ENCODE assay signal across 23 cellular contexts in the genomic region with DNA sequence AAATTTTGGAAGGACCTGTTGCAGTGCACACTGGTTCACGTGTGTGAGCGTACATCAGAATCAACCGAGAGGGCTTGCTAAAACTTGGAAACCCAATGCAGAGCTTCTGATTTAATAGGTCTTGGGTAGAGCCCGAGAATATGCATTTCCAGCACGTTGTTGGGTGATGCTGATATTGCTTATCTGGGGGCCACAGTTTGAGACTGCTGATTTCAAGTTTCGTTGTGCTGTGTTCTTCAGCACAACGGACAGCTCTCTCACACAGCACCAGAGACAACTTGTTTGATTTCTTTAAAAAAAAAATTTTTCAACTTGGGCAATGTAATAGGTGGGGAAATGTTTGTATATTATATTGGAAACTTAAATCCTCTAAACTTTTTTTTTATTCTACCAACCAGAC. TPM values are rescaled to one million over a fixed set of nuclear protein-coding genes. Genes with fewer than 3 reads are reported as not detected.
DNase-seq lines count a peak whose midpoint lies in the region; ATAC-seq, FAIRE-seq and TF ChIP-seq lines count a peak whose summit lies in the region.
"Had no signal": no experiment of that assay in that cellular context is flagged by ENCODE, and none has a peak within 500 bp of the region (broad histone marks: within the 10 kb centered on the region; RNA-seq: fewer than 3 reads in every experiment).

No MANE protein-coding gene starts in this region.

- H3K27ac ChIP-seq in DND-41 (ENCODE audit: low read length) = no peak overlapping the region
- no peak overlapping the region for H3K27ac ChIP-seq in Karpas-422 (ENCODE audit: low read length)
- H3K27ac ChIP-seq in GM12878 (ENCODE audit: control insufficient read depth, insufficient read depth) = no peak overlapping the region
- no peak overlapping the region for H3K27ac ChIP-seq in A673 (ENCODE audit: low read depth, low read length, poor library complexity, severe bottlenecking)
- H3K27ac ChIP-seq in ascending aorta = no peak overlapping the region
- H3K27ac ChIP-seq: left ventricle myocardium inferior, pancreas, vagina, VCaP had no signal

- H3K4me1 ChIP-seq in DND-41 (ENCODE audit: insufficient read depth, low read length) (no peaks in the 10 kb centered on the region), Karpas-422 (ENCODE audit: low read length) (peaks cover 4% of the 10 kb centered on the region), GM12878 (ENCODE audit: control insufficient read depth, insufficient read depth, low read length) (no peaks in the 10 kb centered on the region), A673 (ENCODE audit: insufficient read depth, low read length, poor library complexity, severe bottlenecking) (no peaks in the 10 kb centered on the region), ascending aorta (no peaks in the 10 kb centered on the region)
- H3K4me1 ChIP-seq: left ventricle myocardium inferior, pancreas, vagina had no signal

- in situ Hi-C loops in GM12878 (cut with MboI) = no loop called here

- H3K4me2 ChIP-seq in DND-41 (ENCODE audit: insufficient read depth, low read length) (no peak overlapping the region), Karpas-422 (ENCODE audit: low read depth, low read length, poor library complexity, severe bottlenecking) (no peak overlapping the region), GM12878 (ENCODE audit: control insufficient read depth, insufficient read depth) (no peak overlapping the region)

- RAD21 ChIA-PET in GM12878 (lab: Charles Lee; ENCODE audit: unreplicated experiment) = no interaction called here

- TF ChIP-seq POLR2A in GM12878 (IDR thresholded peaks at IDR 0.05; ENCODE audit: low read depth, low read length) = no peak

- H2AFZ ChIP-seq in DND-41 (ENCODE audit: low read depth, low read length) (no peak overlapping the region), Karpas-422 (ENCODE audit: low read length) (no peak overlapping the region), GM12878 (ENCODE audit: control insufficient read depth, low read depth, low read length) (no peak overlapping the region)

- H3K27me3 ChIP-seq in DND-41 (ENCODE audit: insufficient read depth, low read length, poor library complexity) (peaks cover 11% of the 10 kb centered on the region), Karpas-422 (ENCODE audit: low read length) (no peaks in the 10 kb centered on the region), GM12878 (replicated peaks in 1 of 2; ENCODE audit: control insufficient read depth in 2 of 2, insufficient read depth in 2 of 2, low read length in 1 of 2) (no peaks in the 10 kb centered on the region; a peak in 1 of 4 replicates), A673 (replicated peaks; ENCODE audit: insufficient read depth, low read depth, low read length, poor library complexity) (peaks cover 47% of the 10 kb centered on the region), ascending aorta (no peaks in the 10 kb centered on the region)
- H3K27me3 ChIP-seq: pancreas, vagina had no signal

- 34% methylated on average over 7 of the region's 7 CpGs for WGBS in GM12878 (ENCODE audit: insufficient coverage, insufficient replicate concordance, low lambda C conversion rate, missing lambda C conversion rate)

- no peak for FAIRE-seq in GM12878 (lab: Jason Lieb, UNC)
- FAIRE-seq: pancreas, RCC 7860 had no signal

- TF ChIP-seq RAD21 in GM12878 (IDR thresholded peaks at IDR 0.05; ENCODE audit: insufficient read depth, low read depth, low read length) = no peak

- ATAC-seq in DND-41 (ENCODE audit: insufficient read depth, low read depth) (0 out of 3 replicates have a peak, but pooled peaks have one; percentile 44), GM12878 (no peak)
- ATAC-seq: activated T-cell treated with anti-CD3 and anti-CD28 coated beads, Interleukin-2, amount 50 U/mL, for 72 hours; pancreas had no signal

- H3K36me3 ChIP-seq in DND-41 (ENCODE audit: insufficient read depth, low read length) = no peaks in the 10 kb centered on the region
- H3K36me3 ChIP-seq in Karpas-422 (ENCODE audit: insufficient read depth, low read length) = no peaks in the 10 kb centered on the region
- H3K36me3 ChIP-seq in GM12878 (ENCODE audit: control insufficient read depth in 2 of 2, insufficient read depth in 2 of 2, low read length in 1 of 2) = no peaks in the 10 kb centered on the region
- H3K36me3 ChIP-seq in A673 (ENCODE audit: insufficient read depth, low read length, poor library complexity, severe bottlenecking) = no peaks in the 10 kb centered on the region
- no peaks in the 10 kb centered on the region for H3K36me3 ChIP-seq in ascending aorta
- H3K36me3 ChIP-seq: left ventricle myocardium inferior, pancreas, vagina had no signal

- DNase-seq in DND-41 (peak; percentile 24), Karpas-422 (peak; percentile 45), GM12878 (ENCODE audit: low read depth, low spot score) (no peak), left kidney (ENCODE audit: low read depth, low spot score) (peak; percentile 54), epidermal melanocyte (ENCODE audit: insufficient read length, low spot score) (no peak), A673 (ENCODE audit: low spot score) (no peak), ascending aorta (ENCODE audit: low spot score in 2 of 2) (no peak)
- no peak for DNase-seq in activated T-cell treated with anti-CD3 and anti-CD28 coated beads, Interleukin-2, amount 50 U/mL, for 1 hour
- DNase-seq: activated CD4-positive, alpha-beta memory T cell treated with anti-CD3 and anti-CD28 coated beads for 36 hours; activated naive CD8-positive, alpha-beta T cell treated with anti-CD3 and anti-CD28 coated beads, Interleukin-2, amount 10 ng/mL, durations not matched to agents 7 days and 5 days; activated T-cell treated with anti-CD3 and anti-CD28 coated beads, Interleukin-2, amount 50 U/mL, for 72 hours; caudate nucleus; effector CD8-positive, alpha-beta T cell; KG1; left ventricle myocardium inferior; NCI-H1417 treated with DMSO at 0.1 percent for 48 hours; NCI-H2171 treated with DMSO at 0.1 percent for 48 hours; NCI-H774; pancreas; SW 1271 had no signal

- H4K20me1 ChIP-seq in DND-41 (ENCODE audit: insufficient read depth, low read length) (peaks cover 4% of the 10 kb centered on the region), Karpas-422 (ENCODE audit: insufficient read depth, low read depth, low read length) (no peaks in the 10 kb centered on the region), GM12878 (ENCODE audit: control insufficient read depth, insufficient read depth) (no peaks in the 10 kb centered on the region)

- no peaks in the 10 kb centered on the region for H3K9me2 ChIP-seq in Karpas-422 (replicated peaks; ENCODE audit: insufficient read depth, low read length)

- H3K4me3 ChIP-seq in DND-41 (ENCODE audit: low read depth in 1 of 2, low read length in 2 of 2) = no peak overlapping the region
- H3K4me3 ChIP-seq in Karpas-422 (ENCODE audit: low read length) = no peak overlapping the region
- H3K4me3 ChIP-seq in GM12878 = no peak overlapping the region
- H3K4me3 ChIP-seq in A673 (ENCODE audit: low read depth, low read length, poor library complexity, severe bottlenecking) = no peak overlapping the region
- no peak overlapping the region for H3K4me3 ChIP-seq in ascending aorta
- H3K4me3 ChIP-seq: left ventricle myocardium inferior, pancreas, vagina had no signal

- H3K79me2 ChIP-seq in DND-41 (ENCODE audit: insufficient read depth, low read length) (no peaks in the 10 kb centered on the region), Karpas-422 (ENCODE audit: low read length) (no peaks in the 10 kb centered on the region), GM12878 (ENCODE audit: control insufficient read depth, insufficient read depth, low read length) (no peaks in the 10 kb centered on the region)

- SMC1A ChIA-PET in GM12878 (lab: Charles Lee; ENCODE audit: uncharacterized antibody, unreplicated experiment) = no interaction called here

- H3K9ac ChIP-seq in DND-41 (ENCODE audit: low read depth, low read length) = no peak overlapping the region
- no peak overlapping the region for H3K9ac ChIP-seq in Karpas-422 (ENCODE audit: low read length)
- H3K9ac ChIP-seq in GM12878 (ENCODE audit: control insufficient read depth, insufficient read depth, low read length) = no peak overlapping the region

- H3K9me3 ChIP-seq in DND-41 (ENCODE audit: insufficient read depth, low read length, severe bottlenecking) (no peaks in the 10 kb centered on the region), Karpas-422 (ENCODE audit: low read length) (no peaks in the 10 kb centered on the region), GM12878 (replicated peaks; ENCODE audit: control insufficient read depth, insufficient read depth, low read length) (no peaks in the 10 kb centered on the region), A673 (ENCODE audit: low read depth, low read length, poor library complexity, severe bottlenecking) (no peaks in the 10 kb centered on the region), ascending aorta (no peaks in the 10 kb centered on the region)
- H3K9me3 ChIP-seq: left ventricle myocardium inferior, pancreas, vagina had no signal

- POLR2A ChIA-PET in GM12878 (lab: Charles Lee) (interaction anchor here (0.6 kb wide), 1 partner anchor 55 kb away, joined by 3 read pairs; no protein-coding TSS in a partner anchor), A673 (lab: Charles Lee; ENCODE audit: low non-redundant PET) (interaction anchor here (0.7 kb wide), 1 partner anchor 13 kb away, joined by 4 read pairs; no protein-coding TSS in a partner anchor)

- TF ChIP-seq EP300 in GM12878 (IDR thresholded peaks at IDR 0.05; ENCODE audit: borderline replicate concordance in 1 of 2, control insufficient read depth in 1 of 2, low read depth in 2 of 2, low read length in 2 of 2) = no peak

- CTCF ChIA-PET in GM12878 (lab: Yijun Ruan, JAX) = interaction anchor here (0.6 to 1.1 kb wide), 3 partner anchors 15 to 344 kb away, joined by 3 to 4 read pairs (median 3); no protein-coding TSS in a partner anchor
- CTCF ChIA-PET in A673 (lab: Charles Lee) = interaction anchor here (1.6 kb wide), 1 partner anchor 24 kb away, joined by 3 read pairs; no protein-coding TSS in a partner anchor

- TF ChIP-seq CTCF in DND-41 (IDR thresholded peaks at IDR 0.05; ENCODE audit: borderline replicate concordance, extremely low read depth, low read length, poor library complexity, severe bottlenecking) (no peak), GM12878 (IDR thresholded peaks at IDR 0.05 in 2 of 3, conservative IDR thresholded peaks at IDR 0.05 in 1 of 3; ENCODE audit: control insufficient read depth in 2 of 3, extremely low read depth in 1 of 3, insufficient read depth in 1 of 3, low read depth in 3 of 3, low read length in 3 of 3) (no peak), A673 (conservative IDR thresholded peaks at IDR 0.05; ENCODE audit: low read depth, low read length) (no peak), ascending aorta (IDR thresholded peaks at IDR 0.05) (no peak)

- intact Hi-C loops in GM12878 (cut with micrococcal nuclease; ENCODE audit: unreplicated experiment) (no loop called here), A673 (cut with micrococcal nuclease; ENCODE audit: unreplicated experiment) (no loop called here), ascending aorta (cut with DNase I) (no loop called here)

- no TSS peak for BruUV-seq in GM12878 (replicated peaks; lab: Mats Ljungman, UMichigan)
- no TSS peak for BruUV-seq in A673 (replicated peaks; lab: Mats Ljungman, UMichigan)

RNA-seq across cellular contexts. Expression of a gene that starts 9.4 kb away (rescaled TPM):
- total RNA-seq in Karpas-422 (2014; rRNA removed; shearing (Covaris generic); ENCODE audit: low replicate concordance) = not detected in 2 replicates
- not detected in 2 replicates for total RNA-seq in GM12878 (2013; cell fraction: nucleolus; rRNA removed)
- total RNA-seq in GM12878 (2014; rRNA removed) (not detected in 2 replicates), GM12878 (2014; rRNA removed; fragmentation: Illumina TruSeq; extraction: Trizol) (not detected in 2 replicates), GM12878 (2021) (not detected in 2 replicates), A673 (2021) (not detected in 2 replicates), ascending aorta (not detected)
- polyA plus RNA-seq in GM12878 (2011; ENCODE audit: low read depth) = not detected
- polyA plus RNA-seq in GM12878 (2011; rRNA removed) (not detected in 2 replicates), GM12878 (2014; fragmentation: Illumina TruSeq; extraction: Trizol) (not detected in 2 replicates), GM12878 (2014; fragmentation: Nextera tagmentation; extraction: Ambion mirVana) (under 1 TPM in 1 of 2 experiments, not detected in 1; 0.04 TPM), GM12878 (2014; rRNA removed) (not detected in 2 replicates), GM12878 (2016; fragmentation: Nextera tagmentation; extraction: Ambion mirVana) (not detected)
- polyA plus RNA-seq in GM12878 (2011; cell fraction: cytosol; rRNA removed) = not detected in 2 replicates
- polyA plus RNA-seq in GM12878 (2011; cell fraction: nucleus; rRNA removed) = not detected in 2 replicates
- polyA plus RNA-seq in GM12878 (2012) = not detected in 2 replicates
- not detected in 2 replicates for polyA minus RNA-seq in GM12878 (2011; rRNA and poly(A)+ RNA removed)
- not detected in 2 replicates for polyA minus RNA-seq in GM12878 (2011; cell fraction: cytosol; rRNA and poly(A)+ RNA removed)
- not detected in 2 replicates for polyA minus RNA-seq in GM12878 (2011; cell fraction: nucleus; rRNA and poly(A)+ RNA removed)
- total RNA-seq: activated CD4-positive, alpha-beta memory T cell treated with anti-CD3 and anti-CD28 coated beads for 36 hours; activated naive CD8-positive, alpha-beta T cell treated with anti-CD3 and anti-CD28 coated beads, Interleukin-2, amount 10 ng/mL, durations not matched to agents 7 days and 5 days; activated T-cell treated with anti-CD3 and anti-CD28 coated beads, Interleukin-2, amount 50 U/mL, for 72 hours; left ventricle myocardium inferior; pancreas; vagina had no signal
- polyA plus RNA-seq: pancreas had no signal

RNA-seq across cellular contexts. Expression of a gene that starts 16.3 kb away (rescaled TPM):
- total RNA-seq in Karpas-422 (2014; rRNA removed; shearing (Covaris generic); ENCODE audit: low replicate concordance) = not detected in 2 replicates
- 0.17 and 0.61 TPM in 2 replicates for total RNA-seq in GM12878 (2013; cell fraction: nucleolus; rRNA removed)
- total RNA-seq in GM12878 (2014; rRNA removed) (not detected in 2 replicates), GM12878 (2014; rRNA removed; fragmentation: Illumina TruSeq; extraction: Trizol) (not detected in 2 replicates), GM12878 (2021) (not detected in 2 replicates), A673 (2021) (not detected in 2 replicates), ascending aorta (not detected)
- polyA plus RNA-seq in GM12878 (2011; ENCODE audit: low read depth) = not detected
- polyA plus RNA-seq in GM12878 (2011; rRNA removed) (0.03 TPM in 1 of 2 replicates, not detected in the other), GM12878 (2014; fragmentation: Illumina TruSeq; extraction: Trizol) (not detected in 2 replicates), GM12878 (2014; fragmentation: Nextera tagmentation; extraction: Ambion mirVana) (not detected), GM12878 (2014; rRNA removed) (not detected in 2 replicates), GM12878 (2016; fragmentation: Nextera tagmentation; extraction: Ambion mirVana) (not detected)
- 0.02 TPM in 1 of 2 replicates, not detected in the other for polyA plus RNA-seq in GM12878 (2011; cell fraction: cytosol; rRNA removed)
- polyA plus RNA-seq in GM12878 (2011; cell fraction: nucleus; rRNA removed) = 0.06 and 0.12 TPM in 2 replicates
- 0.04 and 0.16 TPM in 2 replicates for polyA plus RNA-seq in GM12878 (2012)
- not detected in 2 replicates for polyA minus RNA-seq in GM12878 (2011; rRNA and poly(A)+ RNA removed)
- not detected in 2 replicates for polyA minus RNA-seq in GM12878 (2011; cell fraction: cytosol; rRNA and poly(A)+ RNA removed)
- polyA minus RNA-seq in GM12878 (2011; cell fraction: nucleus; rRNA and poly(A)+ RNA removed) = not detected in 2 replicates
- total RNA-seq: activated CD4-positive, alpha-beta memory T cell treated with anti-CD3 and anti-CD28 coated beads for 36 hours; activated naive CD8-positive, alpha-beta T cell treated with anti-CD3 and anti-CD28 coated beads, Interleukin-2, amount 10 ng/mL, durations not matched to agents 7 days and 5 days; activated T-cell treated with anti-CD3 and anti-CD28 coated beads, Interleukin-2, amount 50 U/mL, for 72 hours; left ventricle myocardium inferior; pancreas; vagina had no signal
- polyA plus RNA-seq: pancreas had no signal

RNA-seq across cellular contexts. Expression of a gene that starts 28.0 kb away (rescaled TPM):
- not detected in 2 replicates for total RNA-seq in Karpas-422 (2014; rRNA removed; shearing (Covaris generic); ENCODE audit: low replicate concordance)
- total RNA-seq in GM12878 (2013; cell fraction: nucleolus; rRNA removed) = not detected in 2 replicates
- total RNA-seq in GM12878 (2014; rRNA removed) (not detected in 2 replicates), GM12878 (2014; rRNA removed; fragmentation: Illumina TruSeq; extraction: Trizol) (not detected in 2 replicates), GM12878 (2021) (not detected in 2 replicates), A673 (2021) (not detected in 2 replicates), ascending aorta (not detected)
- polyA plus RNA-seq in GM12878 (2011; ENCODE audit: low read depth) = not detected
- polyA plus RNA-seq in GM12878 (2011; rRNA removed) (not detected in 2 replicates), GM12878 (2014; fragmentation: Illumina TruSeq; extraction: Trizol) (not detected in 2 replicates), GM12878 (2014; fragmentation: Nextera tagmentation; extraction: Ambion mirVana) (not detected), GM12878 (2014; rRNA removed) (not detected in 2 replicates), GM12878 (2016; fragmentation: Nextera tagmentation; extraction: Ambion mirVana) (not detected)
- polyA plus RNA-seq in GM12878 (2011; cell fraction: cytosol; rRNA removed) = not detected in 2 replicates
- polyA plus RNA-seq in GM12878 (2011; cell fraction: nucleus; rRNA removed) = not detected in 2 replicates
- polyA plus RNA-seq in GM12878 (2012) = not detected in 2 replicates
- polyA minus RNA-seq in GM12878 (2011; rRNA and poly(A)+ RNA removed) = not detected in 2 replicates
- polyA minus RNA-seq in GM12878 (2011; cell fraction: cytosol; rRNA and poly(A)+ RNA removed) = not detected in 2 replicates
- polyA minus RNA-seq in GM12878 (2011; cell fraction: nucleus; rRNA and poly(A)+ RNA removed) = not detected in 2 replicates
- total RNA-seq: left ventricle myocardium inferior, pancreas, vagina had no signal
- polyA plus RNA-seq: pancreas had no signal

RNA-seq across cellular contexts. Expression of a gene that starts 42.9 kb away (rescaled TPM):
- total RNA-seq in Karpas-422 (2014; rRNA removed; shearing (Covaris generic); ENCODE audit: low replicate concordance) = 17.5 and 20.8 TPM in 2 replicates
- total RNA-seq in GM12878 (2013; cell fraction: nucleolus; rRNA removed) = 46.9 and 53.2 TPM in 2 replicates
- total RNA-seq in GM12878 (2014; rRNA removed) (13.6 and 16.2 TPM in 2 replicates), GM12878 (2014; rRNA removed; fragmentation: Illumina TruSeq; extraction: Trizol) (8.7 and 10.7 TPM in 2 replicates), GM12878 (2021) (13.1 and 16.8 TPM in 2 replicates), A673 (2021) (28.1 and 38.7 TPM in 2 replicates), ascending aorta (1.5 TPM)
- 6.6 TPM for polyA plus RNA-seq in GM12878 (2011; ENCODE audit: low read depth)
- polyA plus RNA-seq in GM12878 (2011; rRNA removed) (12.1 and 17.7 TPM in 2 replicates), GM12878 (2014; fragmentation: Illumina TruSeq; extraction: Trizol) (12.2 and 13.2 TPM in 2 replicates), GM12878 (2014; fragmentation: Nextera tagmentation; extraction: Ambion mirVana) (1 to 10 TPM; 5.7 to 7.2 TPM), GM12878 (2014; rRNA removed) (14.6 and 16.5 TPM in 2 replicates), GM12878 (2016; fragmentation: Nextera tagmentation; extraction: Ambion mirVana) (10 to 100 TPM; 18.7 to 21.4 TPM)
- 11.8 and 12.3 TPM in 2 replicates for polyA plus RNA-seq in GM12878 (2011; cell fraction: cytosol; rRNA removed)
- 63.2 and 64.5 TPM in 2 replicates for polyA plus RNA-seq in GM12878 (2011; cell fraction: nucleus; rRNA removed)
- polyA plus RNA-seq in GM12878 (2012) = 10.4 and 13.2 TPM in 2 replicates
- polyA minus RNA-seq in GM12878 (2011; rRNA and poly(A)+ RNA removed) = 14.1 and 14.2 TPM in 2 replicates
- 4.1 and 9.1 TPM in 2 replicates for polyA minus RNA-seq in GM12878 (2011; cell fraction: cytosol; rRNA and poly(A)+ RNA removed)
- polyA minus RNA-seq in GM12878 (2011; cell fraction: nucleus; rRNA and poly(A)+ RNA removed) = 12.6 and 22.5 TPM in 2 replicates

Comparison
In these comparisons a context has a peak if more than half of its experiments do, and no peak if none do; other contexts are left out.
1. DNase-seq: peak in DND-41 (single experiment), Karpas-422 (single experiment) and left kidney (single experiment); none in GM12878 (single experiment), epidermal melanocyte (single experiment), activated T-cell treated with anti-CD3 and anti-CD28 coated beads, Interleukin-2, amount 50 U/mL, for 1 hour (single experiment), A673 (single experiment) and ascending aorta (0 of 2).